Comparison of ENCODE assay signal across 2 cellular contexts in the genomic region with DNA sequence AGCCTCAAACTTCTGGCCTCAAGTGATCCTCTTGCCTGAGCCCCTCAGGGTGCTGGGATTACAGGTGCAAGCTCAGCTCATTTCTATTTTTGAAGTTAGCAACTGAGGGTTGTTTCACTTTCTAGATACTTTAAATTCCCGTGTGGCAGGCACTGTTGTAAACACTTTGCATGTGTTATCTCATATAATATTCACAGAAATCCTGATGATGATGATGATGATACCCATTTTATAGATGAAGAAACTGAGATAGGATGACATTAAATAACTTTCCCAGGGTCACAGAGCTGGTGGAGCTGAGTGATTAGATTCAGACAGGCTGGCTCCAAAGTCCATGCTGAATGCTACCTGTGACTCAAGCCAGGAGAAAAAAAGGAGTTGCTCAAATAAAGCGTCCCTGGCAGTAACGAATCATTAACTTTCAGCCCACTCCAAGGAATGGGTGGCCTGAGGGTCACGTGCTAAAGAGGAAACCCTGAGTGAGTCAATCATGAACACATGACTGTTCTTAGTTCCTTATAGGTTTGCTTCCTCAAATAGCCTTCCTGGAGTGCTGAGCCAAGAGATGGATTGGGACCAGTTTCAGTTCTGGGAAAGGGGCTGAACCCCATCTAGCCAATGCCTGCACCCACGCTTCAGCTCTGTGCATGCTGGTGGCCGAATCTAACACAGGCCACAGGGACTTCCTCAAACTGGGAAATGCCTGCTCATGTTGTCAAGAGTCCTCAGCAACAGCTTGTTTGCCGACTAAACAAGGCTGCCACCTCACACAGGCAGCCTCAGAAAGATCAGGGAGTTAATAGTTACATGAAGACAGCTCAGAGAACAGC.
TF ChIP-seq lines count a peak whose summit lies in the region.

No MANE protein-coding gene starts in this region.

TF ChIP-seq in HepG2, 621 proteins besides CTCF, POLR2A, EP300 and RAD21 (continued from another document and continues in another):
- TF ChIP-seq, protein P1, sequence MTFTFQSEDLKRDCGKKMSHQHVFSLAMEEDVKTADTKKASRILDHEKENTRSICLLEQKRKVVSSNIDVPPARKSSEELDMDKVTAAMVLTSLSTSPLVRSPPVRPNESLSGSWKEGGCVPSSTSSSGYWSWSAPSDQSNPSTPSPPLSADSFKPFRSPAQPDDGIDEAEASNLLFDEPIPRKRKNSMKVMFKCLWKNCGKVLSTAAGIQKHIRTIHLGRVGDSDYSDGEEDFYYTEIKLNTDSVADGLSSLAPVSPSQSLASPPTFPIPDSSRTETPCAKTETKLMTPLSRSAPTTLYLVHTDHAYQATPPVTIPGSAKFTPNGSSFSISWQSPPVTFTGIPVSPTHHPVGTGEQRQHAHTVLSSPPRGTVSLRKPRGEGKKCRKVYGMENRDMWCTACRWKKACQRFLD (CRISPR knock-in tag; IDR thresholded peaks at IDR 0.05; ENCODE audit: borderline replicate concordance), result no peak
- TF ChIP-seq PCBP1 (IDR thresholded peaks at IDR 0.05; ENCODE audit: borderline replicate concordance, low read depth, low read length) (no peak), NFYB (CRISPR knock-in tag; IDR thresholded peaks at IDR 0.05) (peak; percentile 70; the same call in 1 of the 2 replicates), ZNF788 (CRISPR knock-in tag; IDR thresholded peaks at IDR 0.05; ENCODE audit: borderline replicate concordance) (peak; percentile 45; the same call in 1 of the 2 replicates), BRD4 (CRISPR knock-in tag; IDR thresholded peaks at IDR 0.05) (peak; percentile 33; the same call in 1 of the 2 replicates), NR2F2 (IDR thresholded peaks at IDR 0.05; ENCODE audit: borderline replicate concordance, low read depth) (no peak), NR2F6 (IDR thresholded peaks at IDR 0.05) (peak; percentile 56; the same call in 1 of the 2 replicates), NR2F6 (CRISPR knock-in tag; IDR thresholded peaks at IDR 0.05) (peak; percentile 52), ZFX (CRISPR knock-in tag; IDR thresholded peaks at IDR 0.05; ENCODE audit: low read depth) (peak; percentile 58), FOXK2 (IDR thresholded peaks at IDR 0.05) (0 out of 2 replicates have a peak, but pooled peaks have one; percentile 12), SMAD3 (CRISPR knock-in tag; IDR thresholded peaks at IDR 0.05) (peak; percentile 76)
- TF ChIP-seq, protein P2, sequence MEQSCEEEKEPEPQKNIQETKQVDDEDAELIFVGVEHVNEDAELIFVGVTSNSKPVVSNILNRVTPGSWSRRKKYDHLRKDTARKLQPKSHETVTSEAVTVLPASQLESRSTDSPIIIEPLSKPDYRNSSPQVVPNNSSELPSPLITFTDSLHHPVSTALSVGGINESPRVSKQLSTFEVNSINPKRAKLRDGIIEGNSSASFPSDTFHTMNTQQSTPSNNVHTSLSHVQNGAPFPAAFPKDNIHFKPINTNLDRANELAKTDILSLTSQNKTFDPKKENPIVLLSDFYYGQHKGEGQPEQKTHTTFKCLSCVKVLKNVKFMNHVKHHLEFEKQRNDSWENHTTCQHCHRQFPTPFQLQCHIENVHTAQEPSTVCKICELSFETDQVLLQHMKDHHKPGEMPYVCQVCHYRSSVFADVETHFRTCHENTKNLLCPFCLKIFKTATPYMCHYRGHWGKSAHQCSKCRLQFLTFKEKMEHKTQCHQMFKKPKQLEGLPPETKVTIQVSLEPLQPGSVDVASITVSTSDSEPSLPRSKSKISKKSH (CRISPR knock-in tag; IDR thresholded peaks at IDR 0.05; ENCODE audit: borderline replicate concordance), result no peak
- TF ChIP-seq, protein P3, sequence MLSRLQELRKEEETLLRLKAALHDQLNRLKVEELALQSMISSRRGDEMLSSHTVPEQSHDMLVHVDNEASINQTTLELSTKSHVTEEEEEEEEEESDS (CRISPR knock-in tag; IDR thresholded peaks at IDR 0.05; ENCODE audit: borderline replicate concordance), result no peak
- TF ChIP-seq, protein P4, sequence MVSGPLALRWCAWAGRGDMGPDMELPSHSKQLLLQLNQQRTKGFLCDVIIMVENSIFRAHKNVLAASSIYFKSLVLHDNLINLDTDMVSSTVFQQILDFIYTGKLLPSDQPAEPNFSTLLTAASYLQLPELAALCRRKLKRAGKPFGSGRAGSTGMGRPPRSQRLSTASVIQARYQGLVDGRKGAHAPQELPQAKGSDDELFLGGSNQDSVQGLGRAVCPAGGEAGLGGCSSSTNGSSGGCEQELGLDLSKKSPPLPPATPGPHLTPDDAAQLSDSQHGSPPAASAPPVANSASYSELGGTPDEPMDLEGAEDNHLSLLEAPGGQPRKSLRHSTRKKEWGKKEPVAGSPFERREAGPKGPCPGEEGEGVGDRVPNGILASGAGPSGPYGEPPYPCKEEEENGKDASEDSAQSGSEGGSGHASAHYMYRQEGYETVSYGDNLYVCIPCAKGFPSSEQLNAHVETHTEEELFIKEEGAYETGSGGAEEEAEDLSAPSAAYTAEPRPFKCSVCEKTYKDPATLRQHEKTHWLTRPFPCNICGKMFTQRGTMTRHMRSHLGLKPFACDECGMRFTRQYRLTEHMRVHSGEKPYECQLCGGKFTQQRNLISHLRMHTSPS (CRISPR knock-in tag; IDR thresholded peaks at IDR 0.05; ENCODE audit: low read depth), result no peak
- TF ChIP-seq, protein P5, sequence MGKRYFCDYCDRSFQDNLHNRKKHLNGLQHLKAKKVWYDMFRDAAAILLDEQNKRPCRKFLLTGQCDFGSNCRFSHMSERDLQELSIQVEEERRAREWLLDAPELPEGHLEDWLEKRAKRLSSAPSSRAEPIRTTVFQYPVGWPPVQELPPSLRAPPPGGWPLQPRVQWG (CRISPR knock-in tag; IDR thresholded peaks at IDR 0.05; ENCODE audit: borderline replicate concordance, low read depth), result no peak

TF ChIP-seq in HEK293T, 16 proteins besides CTCF, POLR2A, EP300 and RAD21 (continued from another document):
- TF ChIP-seq ZNF384 (IDR thresholded peaks at IDR 0.05), result no peak
- TF ChIP-seq ELF4 (IDR thresholded peaks at IDR 0.05), result no peak
- no peak for TF ChIP-seq FOXK2 (IDR thresholded peaks at IDR 0.05)
TF ChIP-seq in HEK293T: peak in this region for 0.
